ENCODE assay signal across 1 cellular context in genomic region chr9:94805585-94805984, GRCh38.
A peak's percentile ranks its signal among the peaks of the same experiment; 100 is the strongest.
TF ChIP-seq lines count a peak whose summit lies in the region.

No MANE protein-coding gene starts in this region.

TF ChIP-seq in A549, 52 proteins besides CTCF, POLR2A, EP300 and RAD21 (continued from another document):
- TF ChIP-seq PBX3 (IDR thresholded peaks at IDR 0.05) (peak; percentile 72), RFX5 (IDR thresholded peaks at IDR 0.05) (no peak), RARB (CRISPR knock-in tag; IDR thresholded peaks at IDR 0.05) (no peak), MAFK (IDR thresholded peaks at IDR 0.05; ENCODE audit: partially characterized antibody) (no peak), HEYL (CRISPR knock-in tag; IDR thresholded peaks at IDR 0.05) (no peak; the same call in 1 of the 2 replicates), SMC3 (IDR thresholded peaks at IDR 0.05) (peak; percentile 58), NFE2L2 (conservative IDR thresholded peaks at IDR 0.05; ENCODE audit: low read length) (no peak), MYC (IDR thresholded peaks at IDR 0.05; ENCODE audit: borderline replicate concordance, low read length) (no peak), PHF8 (IDR thresholded peaks at IDR 0.05; ENCODE audit: borderline replicate concordance, low read depth) (no peak), REST (IDR thresholded peaks at IDR 0.05) (no peak), HOXB5 (CRISPR knock-in tag; IDR thresholded peaks at IDR 0.05) (no peak; the same call in 1 of the 2 replicates), NPAS2 (CRISPR knock-in tag; IDR thresholded peaks at IDR 0.05; ENCODE audit: borderline replicate concordance) (no peak), RCOR1 (IDR thresholded peaks at IDR 0.05; ENCODE audit: low read depth, low read length) (no peak), GATA3 (IDR thresholded peaks at IDR 0.05; ENCODE audit: borderline replicate concordance) (peak; percentile 98), SREBF2 (IDR thresholded peaks at IDR 0.05) (no peak)
- TF ChIP-seq, protein P1, sequence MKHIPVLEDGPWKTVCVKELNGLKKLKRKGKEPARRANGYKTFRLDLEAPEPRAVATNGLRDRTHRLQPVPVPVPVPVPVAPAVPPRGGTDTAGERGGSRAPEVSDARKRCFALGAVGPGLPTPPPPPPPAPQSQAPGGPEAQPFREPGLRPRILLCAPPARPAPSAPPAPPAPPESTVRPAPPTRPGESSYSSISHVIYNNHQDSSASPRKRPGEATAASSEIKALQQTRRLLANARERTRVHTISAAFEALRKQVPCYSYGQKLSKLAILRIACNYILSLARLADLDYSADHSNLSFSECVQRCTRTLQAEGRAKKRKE (CRISPR knock-in tag; IDR thresholded peaks at IDR 0.05; ENCODE audit: low read depth) = no peak
- TF ChIP-seq, protein P2, sequence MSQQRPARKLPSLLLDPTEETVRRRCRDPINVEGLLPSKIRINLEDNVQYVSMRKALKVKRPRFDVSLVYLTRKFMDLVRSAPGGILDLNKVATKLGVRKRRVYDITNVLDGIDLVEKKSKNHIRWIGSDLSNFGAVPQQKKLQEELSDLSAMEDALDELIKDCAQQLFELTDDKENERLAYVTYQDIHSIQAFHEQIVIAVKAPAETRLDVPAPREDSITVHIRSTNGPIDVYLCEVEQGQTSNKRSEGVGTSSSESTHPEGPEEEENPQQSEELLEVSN (IDR thresholded peaks at IDR 0.05; ENCODE audit: borderline replicate concordance, low read depth) = no peak
